Comparison of ENCODE assay signal across 12 cellular contexts in genomic region chr20:32191873-32192272, GRCh38. TPM values are rescaled to one million over a fixed set of nuclear protein-coding genes. Genes with fewer than 3 reads are reported as not detected.
DNase-seq lines count a peak whose midpoint lies in the region; ATAC-seq, FAIRE-seq and TF ChIP-seq lines count a peak whose summit lies in the region.
"Had no signal": no experiment of that assay in that cellular context is flagged by ENCODE, and none has a peak within 500 bp of the region (broad histone marks: within the 10 kb centered on the region; RNA-seq: fewer than 3 reads in every experiment).

No MANE protein-coding gene starts in this region.

- FAIRE-seq in GM12878 (lab: Jason Lieb, UNC) = no peak

- CTCF ChIA-PET in GM12878 (lab: Yijun Ruan, JAX) = interaction anchor here (1.1 kb wide), 1 partner anchor 157 kb away, joined by 3 read pairs; no protein-coding TSS in a partner anchor

- H3K4me1 ChIP-seq in GM12878 (ENCODE audit: control insufficient read depth, insufficient read depth, low read length) = no peaks in the 10 kb centered on the region

- DNase-seq in stimulated activated naive CD8-positive, alpha-beta T cell treated with anti-CD3 and anti-CD28 coated beads, Interleukin-15, amount 100 ng/mL, for 72 hours = no peak
- DNase-seq in GM12878 (ENCODE audit: low read depth, low spot score) = no peak
- no peak for DNase-seq in mesothelial cell of epicardium (ENCODE audit: low spot score in 2 of 2, unreplicated experiment in 2 of 2)
- no peak for DNase-seq in NCI-H1048 (lab: John Stamatoyannopoulos, UW)
- DNase-seq in H7 = no peak
- no peak for DNase-seq in DMS79 (lab: John Stamatoyannopoulos, UW)
- DNase-seq: activated naive CD4-positive, alpha-beta T cell treated with Interleukin-2 at 50 U/mL for 16 hours; AML-193; stimulated activated CD4-positive, alpha-beta T cell treated with anti-CD3 and anti-CD28 coated beads, Interleukin-12 subunit alpha, Interleukin-12 subunit beta, amount 100 ng/mL, for 4 hours had no signal

- H3K27ac ChIP-seq in GM12878 (ENCODE audit: control insufficient read depth, insufficient read depth) = no peak overlapping the region
- H3K27ac ChIP-seq: thoracic aorta had no signal

- no peak for TF ChIP-seq EP300 in GM12878 (IDR thresholded peaks at IDR 0.05; ENCODE audit: borderline replicate concordance in 1 of 2, control insufficient read depth in 1 of 2, low read depth in 2 of 2, low read length in 2 of 2)

- H3K27ac Mint-ChIP-seq in stimulated activated naive CD8-positive, alpha-beta T cell treated with anti-CD3 and anti-CD28 coated beads, Interleukin-15, Interleukin-2, amounts not matched to agents 100 ng/mL and 50 ng/mL, for 24 hours = peak overlapping the region; percentile 84
- no peak overlapping the region for H3K27ac Mint-ChIP-seq in stimulated activated naive CD8-positive, alpha-beta T cell treated with anti-CD3 and anti-CD28 coated beads, Interleukin-15, amount 100 ng/mL, for 72 hours
- peak overlapping the region; percentile 59 for H3K27ac Mint-ChIP-seq in mesothelial cell of epicardium

- no peak for ATAC-seq in stimulated activated naive CD8-positive, alpha-beta T cell treated with anti-CD3 and anti-CD28 coated beads, Interleukin-15, amount 100 ng/mL, for 72 hours
- ATAC-seq in GM12878 (no peak; the same call in 2 of the 3 replicates), HG03521 (IDR thresholded peaks at IDR 0.05; ENCODE audit: unreplicated experiment) (no peak)

- H3K27me3 ChIP-seq in GM12878 (replicated peaks in 1 of 2; ENCODE audit: control insufficient read depth in 2 of 2, insufficient read depth in 2 of 2, low read length in 1 of 2) = no peaks in the 10 kb centered on the region
- no peaks in the 10 kb centered on the region; the same call in 1 of the 2 replicates for H3K27me3 ChIP-seq in H7 (ENCODE audit: control insufficient read depth, insufficient read depth, low read length)

- BruUV-seq in GM12878 (replicated peaks; lab: Mats Ljungman, UMichigan) = no TSS peak

- RAD21 ChIA-PET in GM12878 (lab: Charles Lee; ENCODE audit: unreplicated experiment) = no interaction called here

- no peaks in the 10 kb centered on the region for H3K9me3 ChIP-seq in GM12878 (replicated peaks; ENCODE audit: control insufficient read depth, insufficient read depth, low read length)
- H3K9me3 ChIP-seq: thoracic aorta had no signal

- no peak overlapping the region for H3K9ac ChIP-seq in GM12878 (ENCODE audit: control insufficient read depth, insufficient read depth, low read length)

- H3K27me3 Mint-ChIP-seq in stimulated activated naive CD8-positive, alpha-beta T cell treated with anti-CD3 and anti-CD28 coated beads, Interleukin-15, Interleukin-2, amounts not matched to agents 100 ng/mL and 50 ng/mL, for 24 hours = no peaks in the 10 kb centered on the region
- no peaks in the 10 kb centered on the region for H3K27me3 Mint-ChIP-seq in stimulated activated naive CD8-positive, alpha-beta T cell treated with anti-CD3 and anti-CD28 coated beads, Interleukin-15, amount 100 ng/mL, for 72 hours
- H3K27me3 Mint-ChIP-seq in mesothelial cell of epicardium (ENCODE audit: low read depth) = no peaks in the 10 kb centered on the region

- no peak overlapping the region for H2AFZ ChIP-seq in GM12878 (ENCODE audit: control insufficient read depth, low read depth, low read length)

- H3K79me2 ChIP-seq in GM12878 (ENCODE audit: control insufficient read depth, insufficient read depth, low read length) = no peaks in the 10 kb centered on the region

- no peak for TF ChIP-seq RAD21 in GM12878 (IDR thresholded peaks at IDR 0.05; ENCODE audit: insufficient read depth, low read depth, low read length)

- intact Hi-C loops in GM12878 (cut with micrococcal nuclease; ENCODE audit: unreplicated experiment) = no loop called here

- no peak overlapping the region for H3K4me2 ChIP-seq in GM12878 (ENCODE audit: control insufficient read depth, insufficient read depth)

- H3K9me3 Mint-ChIP-seq in stimulated activated naive CD8-positive, alpha-beta T cell treated with anti-CD3 and anti-CD28 coated beads, Interleukin-15, Interleukin-2, amounts not matched to agents 100 ng/mL and 50 ng/mL, for 24 hours = no peaks in the 10 kb centered on the region
- H3K9me3 Mint-ChIP-seq in stimulated activated naive CD8-positive, alpha-beta T cell treated with anti-CD3 and anti-CD28 coated beads, Interleukin-15, amount 100 ng/mL, for 72 hours = no peaks in the 10 kb centered on the region
- no peaks in the 10 kb centered on the region for H3K9me3 Mint-ChIP-seq in mesothelial cell of epicardium

- no peaks in the 10 kb centered on the region; the same call in 1 of the 2 replicates for H4K20me1 ChIP-seq in GM12878 (ENCODE audit: control insufficient read depth, insufficient read depth)

- no peak for TF ChIP-seq POLR2A in GM12878 (IDR thresholded peaks at IDR 0.05; ENCODE audit: low read depth, low read length)

- SMC1A ChIA-PET in GM12878 (lab: Charles Lee; ENCODE audit: uncharacterized antibody, unreplicated experiment) = interaction anchor here (0.9 to 2.5 kb wide), 3 partner anchors 10 to 13 kb away, joined by 3 to 5 read pairs (median 5); no protein-coding TSS in a partner anchor

- H3K36me3 Mint-ChIP-seq in stimulated activated naive CD8-positive, alpha-beta T cell treated with anti-CD3 and anti-CD28 coated beads, Interleukin-15, Interleukin-2, amounts not matched to agents 100 ng/mL and 50 ng/mL, for 24 hours (ENCODE audit: low read depth) = peaks cover 47% of the 10 kb centered on the region
- peaks cover 14% of the 10 kb centered on the region for H3K36me3 Mint-ChIP-seq in mesothelial cell of epicardium

- POLR2A ChIA-PET in GM12878 (lab: Charles Lee) = no interaction called here

- in situ Hi-C loops in GM12878 (cut with MboI) = no loop called here

- H3K4me1 Mint-ChIP-seq in stimulated activated naive CD8-positive, alpha-beta T cell treated with anti-CD3 and anti-CD28 coated beads, Interleukin-15, Interleukin-2, amounts not matched to agents 100 ng/mL and 50 ng/mL, for 24 hours (ENCODE audit: low read depth) = peaks cover 60% of the 10 kb centered on the region
- H3K4me1 Mint-ChIP-seq in stimulated activated naive CD8-positive, alpha-beta T cell treated with anti-CD3 and anti-CD28 coated beads, Interleukin-15, amount 100 ng/mL, for 72 hours = peaks cover 73% of the 10 kb centered on the region
- H3K4me1 Mint-ChIP-seq in mesothelial cell of epicardium = peaks cover 27% of the 10 kb centered on the region

- no peak overlapping the region for H3K4me3 ChIP-seq in GM12878
- no peak overlapping the region for H3K4me3 ChIP-seq in H7 (ENCODE audit: insufficient read depth, low read depth, low read length)
- H3K4me3 ChIP-seq: thoracic aorta had no signal

- H3K4me3 Mint-ChIP-seq in stimulated activated naive CD8-positive, alpha-beta T cell treated with anti-CD3 and anti-CD28 coated beads, Interleukin-15, Interleukin-2, amounts not matched to agents 100 ng/mL and 50 ng/mL, for 24 hours = no peak overlapping the region
- no peak overlapping the region for H3K4me3 Mint-ChIP-seq in stimulated activated naive CD8-positive, alpha-beta T cell treated with anti-CD3 and anti-CD28 coated beads, Interleukin-15, amount 100 ng/mL, for 72 hours
- H3K4me3 Mint-ChIP-seq in mesothelial cell of epicardium = no peak overlapping the region

- no peak for TF ChIP-seq CTCF in GM12878 (IDR thresholded peaks at IDR 0.05 in 2 of 3, conservative IDR thresholded peaks at IDR 0.05 in 1 of 3; ENCODE audit: control insufficient read depth in 2 of 3, extremely low read depth in 1 of 3, insufficient read depth in 1 of 3, low read depth in 3 of 3, low read length in 3 of 3)
- TF ChIP-seq CTCF in mesothelial cell of epicardium (IDR thresholded peaks at IDR 0.05; ENCODE audit: unreplicated experiment) = no peak

- H3K36me3 ChIP-seq in GM12878 (ENCODE audit: control insufficient read depth in 2 of 2, insufficient read depth in 2 of 2, low read length in 1 of 2) = peaks cover 14 to 21% of the 10 kb centered on the region in 2 experiments
- peaks cover 14% of the 10 kb centered on the region for H3K36me3 ChIP-seq in H7 (replicated peaks; ENCODE audit: control insufficient read depth, insufficient read depth, low read length)

RNA-seq across cellular contexts. Expression of gene PLAGL2, which starts 15.7 kb away (rescaled TPM):
- 14.3 and 14.4 TPM in 2 replicates for total RNA-seq in GM12878 (2013; cell fraction: nucleolus; rRNA removed)
- total RNA-seq in GM12878 (2014; rRNA removed) (7.3 and 7.8 TPM in 2 replicates), GM12878 (2014; rRNA removed; fragmentation: Illumina TruSeq; extraction: Trizol) (8.3 and 8.4 TPM in 2 replicates), GM12878 (2021) (29.7 and 31.7 TPM in 2 replicates), mesothelial cell of epicardium (37.4 to 38.1 TPM (median 37.8 TPM) in 3 replicates)
- 10.0 TPM for polyA plus RNA-seq in GM12878 (2011; ENCODE audit: low read depth)
- polyA plus RNA-seq in GM12878 (2011; rRNA removed) (4.5 and 7.4 TPM in 2 replicates), GM12878 (2014; fragmentation: Illumina TruSeq; extraction: Trizol) (31.0 and 32.3 TPM in 2 replicates), GM12878 (2014; fragmentation: Nextera tagmentation; extraction: Ambion mirVana) (1 to 10 TPM; 4.4 to 7.3 TPM), GM12878 (2014; rRNA removed) (18.4 and 18.5 TPM in 2 replicates), GM12878 (2016; fragmentation: Nextera tagmentation; extraction: Ambion mirVana) (10 to 100 TPM; 18.3 to 21.0 TPM)
- polyA plus RNA-seq in GM12878 (2011; cell fraction: cytosol; rRNA removed) = 12.2 and 16.8 TPM in 2 replicates
- polyA plus RNA-seq in GM12878 (2011; cell fraction: nucleus; rRNA removed) = 9.1 and 11.8 TPM in 2 replicates
- 14.5 and 15.6 TPM in 2 replicates for polyA plus RNA-seq in GM12878 (2012)
- polyA minus RNA-seq in GM12878 (2011; rRNA and poly(A)+ RNA removed) = 11.8 and 13.9 TPM in 2 replicates
- polyA minus RNA-seq in GM12878 (2011; cell fraction: cytosol; rRNA and poly(A)+ RNA removed) = 7.6 and 8.5 TPM in 2 replicates
- 5.7 and 10.1 TPM in 2 replicates for polyA minus RNA-seq in GM12878 (2011; cell fraction: nucleus; rRNA and poly(A)+ RNA removed)
- total RNA-seq in H7 (2014; rRNA removed; shearing (Covaris generic)) = 8.5 and 10.0 TPM in 2 replicates

RNA-seq across cellular contexts. Expression of gene POFUT1, which starts 15.8 kb away (rescaled TPM):
- total RNA-seq in GM12878 (2013; cell fraction: nucleolus; rRNA removed) = 41.7 and 45.3 TPM in 2 replicates
- total RNA-seq in GM12878 (2014; rRNA removed) = 23.1 and 24.0 TPM in 2 replicates
- 20.5 and 22.2 TPM in 2 replicates for total RNA-seq in GM12878 (2014; rRNA removed; fragmentation: Illumina TruSeq; extraction: Trizol)
- total RNA-seq in GM12878 (2021) = 30.5 and 33.4 TPM in 2 replicates
- 8.4 TPM for polyA plus RNA-seq in GM12878 (2011; ENCODE audit: low read depth)
- polyA plus RNA-seq in GM12878 (2011; rRNA removed) = 11.3 and 15.1 TPM in 2 replicates
- 17.4 and 18.3 TPM in 2 replicates for polyA plus RNA-seq in GM12878 (2011; cell fraction: cytosol; rRNA removed)
- 15.7 and 18.9 TPM in 2 replicates for polyA plus RNA-seq in GM12878 (2011; cell fraction: nucleus; rRNA removed)
- 10.4 and 11.9 TPM in 2 replicates for polyA plus RNA-seq in GM12878 (2012)
- 24.1 and 25.1 TPM in 2 replicates for polyA plus RNA-seq in GM12878 (2014; fragmentation: Illumina TruSeq; extraction: Trizol)
- polyA plus RNA-seq in GM12878 (2014; fragmentation: Nextera tagmentation; extraction: Ambion mirVana) = 1 to 10 TPM; 2.6 to 3.9 TPM
- 19.3 and 19.8 TPM in 2 replicates for polyA plus RNA-seq in GM12878 (2014; rRNA removed)
- polyA plus RNA-seq in GM12878 (2016; fragmentation: Nextera tagmentation; extraction: Ambion mirVana) = 10 to 100 TPM; 24.4 to 24.9 TPM
- polyA minus RNA-seq in GM12878 (2011; rRNA and poly(A)+ RNA removed) = 19.7 and 21.4 TPM in 2 replicates
- polyA minus RNA-seq in GM12878 (2011; cell fraction: cytosol; rRNA and poly(A)+ RNA removed) = 6.5 and 6.7 TPM in 2 replicates
- 11.1 and 20.3 TPM in 2 replicates for polyA minus RNA-seq in GM12878 (2011; cell fraction: nucleus; rRNA and poly(A)+ RNA removed)
- 43.7 to 46.3 TPM (median 45.3 TPM) in 3 replicates for total RNA-seq in mesothelial cell of epicardium
- 25.9 and 40.3 TPM in 2 replicates for total RNA-seq in H7 (2014; rRNA removed; shearing (Covaris generic))

Comparison
In these comparisons a context has a peak if more than half of its experiments do, and no peak if none do; other contexts are left out.
1. H3K27ac Mint-ChIP-seq: peak in stimulated activated naive CD8-positive, alpha-beta T cell treated with anti-CD3 and anti-CD28 coated beads, Interleukin-15, Interleukin-2, amounts not matched to agents 100 ng/mL and 50 ng/mL, for 24 hours (single experiment) and mesothelial cell of epicardium (single experiment); none in stimulated activated naive CD8-positive, alpha-beta T cell treated with anti-CD3 and anti-CD28 coated beads, Interleukin-15, amount 100 ng/mL, for 72 hours (0 of 2).